8 cellular contexts compared by ENCODE assay signal in the genomic region with DNA sequence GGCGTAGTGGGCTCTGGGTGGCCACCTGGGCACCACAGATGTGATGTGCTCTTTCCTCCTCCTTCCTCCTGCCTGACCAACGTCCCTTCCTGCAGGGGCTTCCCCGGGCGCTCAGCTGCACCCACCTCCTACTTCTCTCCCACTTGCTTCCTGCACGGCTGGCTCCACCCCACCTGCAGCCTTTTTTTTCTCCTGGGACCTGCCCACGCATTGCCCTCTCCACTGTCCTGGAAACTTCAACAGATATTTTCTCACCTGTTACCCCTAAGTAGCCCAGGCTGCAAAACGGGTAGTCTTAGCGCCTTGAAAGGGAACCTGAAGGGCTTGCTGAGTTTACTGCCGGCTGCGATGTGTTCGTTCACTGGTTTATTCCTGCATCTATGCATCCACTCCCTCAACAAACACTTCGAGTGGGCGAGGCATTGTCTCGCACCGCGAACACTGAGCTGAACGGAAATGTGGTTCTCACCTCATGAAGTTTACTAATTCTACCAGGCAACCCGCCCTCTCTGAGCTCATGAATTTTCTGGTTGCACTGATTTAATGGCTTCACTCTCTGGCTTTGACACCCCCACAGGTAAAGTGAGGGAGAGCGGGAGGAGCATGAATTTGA. TPM values are rescaled to one million over a fixed set of nuclear protein-coding genes. Genes with fewer than 3 reads are reported as not detected.
DNase-seq lines count a peak whose midpoint lies in the region; ATAC-seq and TF ChIP-seq lines count a peak whose summit lies in the region.

No MANE protein-coding gene starts in this region.

- ATAC-seq in GM21526 (IDR thresholded peaks at IDR 0.05; ENCODE audit: low FRiP score, unreplicated experiment) = peak; percentile 65

- H3K27me3 ChIP-seq in WERI-Rb-1 (ENCODE audit: insufficient read depth, low read depth, severe bottlenecking) (no peaks in the 10 kb centered on the region), dorsolateral prefrontal cortex (no peaks in the 10 kb centered on the region)

- intact Hi-C loops in dorsolateral prefrontal cortex (cut with DNase I) = no loop called here

- TF ChIP-seq CTCF in WERI-Rb-1 (IDR thresholded peaks at IDR 0.05; ENCODE audit: low read depth, low read length) (no peak), dorsolateral prefrontal cortex (IDR thresholded peaks at IDR 0.05 in 54 of 56, conservative IDR thresholded peaks at IDR 0.05 in 2 of 56; ENCODE audit: low read depth in 1 of 56, partially characterized antibody in 56 of 56) (no peak)

- H3K36me3 ChIP-seq in WERI-Rb-1 = no peaks in the 10 kb centered on the region

- peak; percentile 38 for DNase-seq in COLO668 (lab: John Stamatoyannopoulos, UW; ENCODE audit: unreplicated experiment)
- peak; percentile 26 for DNase-seq in SW480 (ENCODE audit: low spot score)
- DNase-seq in central memory CD4-positive, alpha-beta T cell = peak; percentile 84
- peak; percentile 30 for DNase-seq in stimulated activated CD8-positive, alpha-beta memory T cell treated with anti-CD3 and anti-CD28 coated beads, Interleukin-4, amount 100 ng/mL, for 24 hours (ENCODE audit: low read depth)
- DNase-seq in NOMO-1 (lab: John Stamatoyannopoulos, UW; ENCODE audit: unreplicated experiment in 2 of 2) = no peak
- DNase-seq in WERI-Rb-1 = no peak
- no peak for DNase-seq in dorsolateral prefrontal cortex

- peaks cover 5% of the 10 kb centered on the region for H3K9me3 ChIP-seq in WERI-Rb-1 (ENCODE audit: severe bottlenecking)

- H3K4me3 ChIP-seq in WERI-Rb-1 (ENCODE audit: low read depth, low read length) = no peak overlapping the region
- no peak overlapping the region for H3K4me3 ChIP-seq in dorsolateral prefrontal cortex

- H3K27ac ChIP-seq in WERI-Rb-1 = no peak overlapping the region
- no peak overlapping the region for H3K27ac ChIP-seq in dorsolateral prefrontal cortex

RNA-seq across cellular contexts. Expression of gene ZBTB18, which starts 23.6 kb away (rescaled TPM):
- total RNA-seq in dorsolateral prefrontal cortex = 100 to 1,000 TPM in 64 of 120 experiments, 10 to 100 TPM in 56; 44.0 to 166 (median 102) TPM

Comparison
In these comparisons a context has a peak if more than half of its experiments do, and no peak if none do; other contexts are left out.
1. DNase-seq: peak in COLO668 (single experiment), SW480 (single experiment), central memory CD4-positive, alpha-beta T cell (single experiment) and stimulated activated CD8-positive, alpha-beta memory T cell treated with anti-CD3 and anti-CD28 coated beads, Interleukin-4, amount 100 ng/mL, for 24 hours (single experiment); none in NOMO-1 (0 of 2), WERI-Rb-1 (single experiment) and dorsolateral prefrontal cortex (0 of 10).